ENCODE assay signal across 8 cellular contexts in the genomic region with DNA sequence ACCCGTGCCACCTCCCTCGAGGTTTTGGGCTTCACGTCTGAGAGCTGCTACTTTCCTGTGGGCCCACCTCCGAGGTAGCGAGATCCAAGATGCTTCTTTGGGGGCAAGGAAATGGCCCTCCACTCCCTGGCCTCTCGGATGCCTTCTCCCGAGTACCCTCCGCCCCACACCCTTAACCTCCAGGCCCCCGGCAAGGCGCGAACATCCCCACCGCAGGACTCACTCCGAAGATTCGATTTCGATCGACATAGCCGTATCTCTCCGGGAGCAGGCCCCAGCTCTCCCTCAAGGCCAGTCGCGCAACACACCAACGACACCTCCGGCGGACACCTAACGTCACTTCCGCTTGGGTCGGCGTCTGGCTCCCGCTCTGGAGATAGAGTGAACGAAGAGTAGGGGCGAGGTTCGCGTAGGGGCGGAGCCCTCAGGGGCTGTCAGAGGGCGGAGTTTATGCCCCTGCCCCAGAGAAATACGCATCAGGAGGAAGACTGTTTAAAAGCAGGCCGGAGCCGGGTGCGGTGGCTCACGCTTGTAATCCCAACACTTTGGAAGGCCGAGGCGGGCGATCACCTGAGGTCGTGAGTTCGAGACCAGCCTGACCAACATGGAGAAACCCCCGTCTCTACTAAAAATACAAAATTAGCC. TPM values are rescaled to one million over a fixed set of nuclear protein-coding genes. Genes with fewer than 3 reads are reported as not detected.
DNase-seq lines count a peak whose midpoint lies in the region; ATAC-seq, FAIRE-seq and TF ChIP-seq lines count a peak whose summit lies in the region.

A gene (minus strand): TSS at position 315 of the 645 bp plus-strand sequence. CDS start 66 bp downstream, at position 249.

- FAIRE-seq in pancreas (lab: Jason Lieb, UNC): peak; percentile 80

- H3K9me3 Mint-ChIP-seq in activated naive CD8-positive, alpha-beta T cell treated with anti-CD3 and anti-CD28 coated beads, Interleukin-2, amount 50 U/mL, for 24 hours: no peaks in the 10 kb centered on the region

- peaks cover 0 to 14% (median 11%) of the 10 kb centered on the region in 3 donors for H3K36me3 ChIP-seq in pancreas
- peaks cover 5 to 30% (median 21%) of the 10 kb centered on the region in 3 donors for H3K36me3 ChIP-seq in tibial artery

- TF ChIP-seq CTCF in GM12865 (IDR thresholded peaks at IDR 0.05; ENCODE audit: insufficient read depth, low read depth, low read length, missing control alignments) (no peak), pancreas (IDR thresholded peaks at IDR 0.05) (no peak), tibial artery (IDR thresholded peaks at IDR 0.05) (no peak)

- H3K4me3 ChIP-seq in GM12865 (ENCODE audit: low read depth, low read length) (peak within 1 kb of the TSS; percentile 73), pancreas (peak within 1 kb of the TSS; percentile 38 to 75 (median 59)), tibial artery (peak within 1 kb of the TSS; percentile 69 to 79)

- peak within 1 kb of the TSS; percentile 75 to 95 (median 90) for H3K27ac ChIP-seq in pancreas
- H3K27ac ChIP-seq in tibial artery: peak within 1 kb of the TSS; percentile 90 to 92

- H3K9me3 ChIP-seq in pancreas (no peaks in the 10 kb centered on the region), tibial artery (no peaks in the 10 kb centered on the region)

- peaks cover 42% of the 10 kb centered on the region for H3K4me1 Mint-ChIP-seq in activated naive CD8-positive, alpha-beta T cell treated with anti-CD3 and anti-CD28 coated beads, Interleukin-2, amount 50 U/mL, for 24 hours

- H3K27me3 Mint-ChIP-seq in activated naive CD8-positive, alpha-beta T cell treated with anti-CD3 and anti-CD28 coated beads, Interleukin-2, amount 50 U/mL, for 24 hours: no peaks in the 10 kb centered on the region

- H3K4me1 ChIP-seq in pancreas: peaks cover 0 to 6% (median 1%) of the 10 kb centered on the region in 3 donors
- H3K4me1 ChIP-seq in tibial artery: peaks cover 0 to 29% (median 13%) of the 10 kb centered on the region in 4 donors

- peaks cover 27% of the 10 kb centered on the region for H3K36me3 Mint-ChIP-seq in activated naive CD8-positive, alpha-beta T cell treated with anti-CD3 and anti-CD28 coated beads, Interleukin-2, amount 50 U/mL, for 24 hours (ENCODE audit: low read depth)

- H3K4me3 Mint-ChIP-seq in activated naive CD8-positive, alpha-beta T cell treated with anti-CD3 and anti-CD28 coated beads, Interleukin-2, amount 50 U/mL, for 24 hours: peak within 1 kb of the TSS; percentile 100

- WGBS in pancreas, 2 donors: 0 to 1% methylated on average over 45 of the region's 45 CpGs

- ATAC-seq in HG02763 (IDR thresholded peaks at IDR 0.05; ENCODE audit: unreplicated experiment): peak; percentile 98
- peak; percentile 98 for ATAC-seq in activated naive CD8-positive, alpha-beta T cell treated with anti-CD3 and anti-CD28 coated beads, Interleukin-2, amount 50 U/mL, for 24 hours
- peak; percentile 98 for ATAC-seq in Right ventricle myocardium superior (ENCODE audit: poor library complexity)
- ATAC-seq in pancreas: peak; percentile 96 to 99 (median 98)

- peak; percentile 97 for DNase-seq in GM12865 (ENCODE audit: low read depth)
- peak; percentile 70 for DNase-seq in NCI-H1417 treated with DMSO at 0.1 percent for 48 hours (lab: John Stamatoyannopoulos, UW)
- peak; percentile 97 for DNase-seq in SW480 (ENCODE audit: low spot score)
- DNase-seq in activated naive CD8-positive, alpha-beta T cell treated with anti-CD3 and anti-CD28 coated beads, Interleukin-2, amount 50 U/mL, for 24 hours: peak; percentile 94
- DNase-seq in Right ventricle myocardium superior: peak; percentile 99
- peak; percentile 92 to 98 (median 97) for DNase-seq in pancreas
- DNase-seq in tibial artery: peak; percentile 97 to 98

- peak within 1 kb of the TSS; percentile 99 for H3K27ac Mint-ChIP-seq in activated naive CD8-positive, alpha-beta T cell treated with anti-CD3 and anti-CD28 coated beads, Interleukin-2, amount 50 U/mL, for 24 hours

- intact Hi-C loops in Right ventricle myocardium superior (cut with DNase I) (no loop called here), pancreas (cut with DNase I) (loop anchor here in 1 of 3 donors (10.0 kb wide), 1 partner anchor 138 kb away; no protein-coding TSS in a partner anchor), tibial artery (cut with DNase I; ENCODE audit: low total_unique reads) (no loop called here)

- H3K27me3 ChIP-seq in pancreas (no peaks in the 10 kb centered on the region), tibial artery (no peaks in the 10 kb centered on the region)

RNA-seq across cellular contexts. Expression of the gene that starts here (rescaled TPM):
- total RNA-seq in Right ventricle myocardium superior: 14.6 TPM
- total RNA-seq in pancreas: 10 to 100 TPM in 1 of 6 donors, 1 to 10 TPM in 5; 4.5 to 10.3 (median 7.0) TPM
- 1 to 10 TPM; 3.5 to 6.5 TPM for polyA plus RNA-seq in pancreas

Comparison
In these comparisons a context has a peak if more than half of its experiments do, and no peak if none do; other contexts are left out.
1. Peak in every context shown above with its lines: DNase-seq, ATAC-seq, H3K4me3 ChIP-seq and H3K27ac ChIP-seq.